ENCODE assay signal across 21 cellular contexts in genomic region chrX:134865730-134866129, GRCh38.
"Had no signal": no experiment of that assay in that cellular context is flagged by ENCODE, and none has a peak within 500 bp of the region (broad histone marks: within the 10 kb centered on the region; RNA-seq: fewer than 3 reads in every experiment).

No MANE protein-coding gene starts in this region.

- DNase-seq: dermis blood vessel endothelial cell; erythroblast; gastrocnemius medialis; heart right ventricle; hypothalamus; islet precursor cell; mammary epithelial cell; mucosa of descending colon; naive thymus-derived CD8-positive, alpha-beta T cell; psoas muscle; retina; right lobe of liver; stimulated activated CD4-positive, alpha-beta T cell treated with anti-CD3 and anti-CD28 coated beads, Interleukin-4, amount 100 ng/mL, for 1 hour; stimulated activated CD8-positive, alpha-beta memory T cell treated with anti-CD3 and anti-CD28 coated beads, Interleukin-4, amount 100 ng/mL, for 48 hours; upper lobe of right lung had no signal

- H3K4me1 ChIP-seq: gastrocnemius medialis, heart right ventricle, psoas muscle, right lobe of liver, tibial nerve, upper lobe of right lung, vagina had no signal

- ATAC-seq: gastrocnemius medialis; heart right ventricle; left lobe of liver; mucosa of descending colon; naive thymus-derived CD8-positive, alpha-beta T cell; psoas muscle; right lobe of liver; stimulated activated effector memory CD8-positive, alpha-beta T cell treated with anti-CD3 and anti-CD28 coated beads, Interleukin-12 subunit alpha, Interleukin-12 subunit beta, amount 100 ng/mL, for 72 hours; upper lobe of right lung had no signal

- H3K4me3 ChIP-seq: gastrocnemius medialis, heart right ventricle, mucosa of descending colon, psoas muscle, right lobe of liver, tibial nerve, upper lobe of right lung, vagina had no signal

- H3K27ac ChIP-seq: gastrocnemius medialis, heart right ventricle, neutrophil, psoas muscle, right lobe of liver, tibial nerve, upper lobe of right lung, vagina had no signal

- H3K9me3 ChIP-seq: gastrocnemius medialis, heart right ventricle, mucosa of descending colon, neutrophil, psoas muscle, right lobe of liver, tibial nerve, upper lobe of right lung, vagina had no signal

- FAIRE-seq: endothelial cell of umbilical vein had no signal
